ENCODE assay signal across 8 cellular contexts in the genomic region with DNA sequence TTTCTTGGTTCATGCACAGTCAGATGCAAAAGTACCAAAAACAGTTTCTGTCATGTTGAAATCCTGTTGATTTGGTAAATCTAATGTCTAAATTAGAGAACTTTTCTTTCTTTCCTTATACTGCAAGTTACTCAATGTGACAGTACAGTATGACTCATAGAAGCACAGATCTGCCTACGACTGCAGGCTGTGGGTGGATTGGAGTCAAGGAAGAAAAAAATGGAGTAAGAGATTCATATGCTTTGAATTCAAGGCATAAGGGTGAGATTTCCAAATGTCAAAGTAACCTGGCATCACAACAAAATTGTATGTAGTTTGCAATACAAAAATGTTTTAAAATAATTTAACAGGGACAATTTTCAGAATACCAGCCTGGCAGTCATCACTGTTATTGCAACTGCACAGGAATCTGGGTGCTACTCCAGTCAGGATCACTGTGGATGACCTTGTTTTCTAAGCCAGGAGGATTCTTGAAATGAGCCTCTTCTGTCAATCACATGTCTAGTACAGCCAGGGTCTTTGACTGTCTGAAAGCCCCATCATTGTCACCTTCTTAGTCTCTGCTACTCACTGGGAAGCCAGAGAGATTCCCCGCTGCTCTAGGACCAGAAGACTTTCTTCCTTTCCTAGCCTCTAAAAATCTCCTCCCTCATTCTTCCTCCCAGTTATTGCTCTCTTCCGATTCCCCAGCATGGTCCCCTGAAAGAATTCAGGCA.
DNase-seq lines count a peak whose midpoint lies in the region; ATAC-seq and TF ChIP-seq lines count a peak whose summit lies in the region.

No MANE protein-coding gene starts in this region.

- no peak for TF ChIP-seq POLR2A in NB4 (IDR thresholded peaks at IDR 0.05; ENCODE audit: extremely low read depth, insufficient read length)

- DNase-seq in AG08395 (ENCODE audit: low spot score) (peak; percentile 62), NB4 (ENCODE audit: low read depth) (peak; percentile 41), mucosa of descending colon (no peak), NCI-H1436 (lab: John Stamatoyannopoulos, UW) (no peak)
- no peak for DNase-seq in activated effector memory CD4-positive, alpha-beta T cell treated with Interleukin-2 at 50 U/mL for 16 hours
- no peak for DNase-seq in activated CD4-positive, alpha-beta T cell treated with anti-CD3 and anti-CD28 coated beads for 1 hour

- peak overlapping the region; percentile 72 for H3K27ac ChIP-seq in ectodermal cell (ENCODE audit: insufficient read depth, low read depth, low read length, poor library complexity, severe bottlenecking)

- H3K9me3 ChIP-seq in ectodermal cell (ENCODE audit: control insufficient read depth, low read length): no peaks in the 10 kb centered on the region
- H3K9me3 ChIP-seq in mucosa of descending colon: no peaks in the 10 kb centered on the region

- peak; percentile 67 for ATAC-seq in mucosa of descending colon
- no peak for ATAC-seq in GM21619 (IDR thresholded peaks at IDR 0.05; ENCODE audit: unreplicated experiment)

- no peak overlapping the region for H3K4me3 ChIP-seq in NB4 (ENCODE audit: low read depth, low read length)
- H3K4me3 ChIP-seq in ectodermal cell (ENCODE audit: insufficient read depth, low read depth, low read length): no peak overlapping the region
- H3K4me3 ChIP-seq in mucosa of descending colon: no peak overlapping the region

- H3K36me3 ChIP-seq in ectodermal cell (ENCODE audit: control insufficient read depth, insufficient read depth, low read length): no peaks in the 10 kb centered on the region
- no peaks in the 10 kb centered on the region for H3K36me3 ChIP-seq in mucosa of descending colon (ENCODE audit: low read depth)

- H3K27me3 ChIP-seq in ectodermal cell (ENCODE audit: control insufficient read depth, insufficient read depth, low read length, poor library complexity, severe bottlenecking): no peaks in the 10 kb centered on the region

- TF ChIP-seq CTCF in NB4 (IDR thresholded peaks at IDR 0.05; ENCODE audit: low read depth, low read length): no peak
- no peak for TF ChIP-seq CTCF in mucosa of descending colon (IDR thresholded peaks at IDR 0.05)

- intact Hi-C loops in mucosa of descending colon (cut with DNase I, micrococcal nuclease): no loop called here

- 40 to 46% methylated on average over 3 of the region's 3 CpGs for WGBS in ectodermal cell, 2 experiments

- peaks cover 38% of the 10 kb centered on the region for H3K4me1 ChIP-seq in ectodermal cell (ENCODE audit: control insufficient read depth, insufficient read depth, low read length)
- no peaks in the 10 kb centered on the region for H3K4me1 ChIP-seq in mucosa of descending colon (ENCODE audit: low read depth)

Comparison
In these comparisons a context has a peak if more than half of its experiments do, and no peak if none do; other contexts are left out.
1. DNase-seq: peak in AG08395 (single experiment) and NB4 (single experiment); none in mucosa of descending colon (0 of 3), NCI-H1436 (single experiment), activated effector memory CD4-positive, alpha-beta T cell treated with Interleukin-2 at 50 U/mL for 16 hours (single experiment) and activated CD4-positive, alpha-beta T cell treated with anti-CD3 and anti-CD28 coated beads for 1 hour (single experiment).